22 cellular contexts compared by ENCODE assay signal in genomic region chr4:25112349-25113008, GRCh38. TPM values are rescaled to one million over a fixed set of nuclear protein-coding genes. Genes with fewer than 3 reads are reported as not detected.
A peak's percentile ranks its signal among the peaks of the same experiment; 100 is the strongest.
DNase-seq lines count a peak whose midpoint lies in the region; ATAC-seq and TF ChIP-seq lines count a peak whose summit lies in the region.
"Had no signal": no experiment of that assay in that cellular context is flagged by ENCODE, and none has a peak within 500 bp of the region (broad histone marks: within the 10 kb centered on the region; RNA-seq: fewer than 3 reads in every experiment).

No MANE protein-coding gene starts in this region.

- WGBS in esophagus muscularis mucosa, result 69% methylated on average over 11 of the region's 11 CpGs
- WGBS in neuronal stem cell (ENCODE audit: extremely low coverage in 2 of 2, insufficient read length in 2 of 2, insufficient replicate concordance in 1 of 2), 2 donors, result no CpG with 5 or more reads among the region's 11 CpGs

- no peak for TF ChIP-seq EP300 in esophagus muscularis mucosa (IDR thresholded peaks at IDR 0.05)

- H3K27me3 ChIP-seq in esophagus muscularis mucosa (no peaks in the 10 kb centered on the region), neuronal stem cell (ENCODE audit: control insufficient read depth in 3 of 3, insufficient read depth in 3 of 3, low read depth in 1 of 3, low read length in 3 of 3) (no peaks in the 10 kb centered on the region)
- H3K27me3 ChIP-seq: MG63, SJSA1 had no signal

- no peak overlapping the region for H2BK12ac ChIP-seq in neuronal stem cell (ENCODE audit: low read length)

- peak; percentile 45 for DNase-seq in DMS79 treated with DMSO at 0.1 percent for 48 hours (lab: John Stamatoyannopoulos, UW)
- DNase-seq in esophagus muscularis mucosa (ENCODE audit: extremely low spot score), result peak; percentile 62
- DNase-seq in neuronal stem cell (ENCODE audit: low spot score), result no peak
- peak; percentile 47 for DNase-seq in superior temporal gyrus (ENCODE audit: extremely low spot score)
- DNase-seq in NCI-H524 treated with DMSO at 0.1 percent for 48 hours (lab: John Stamatoyannopoulos, UW), result no peak
- no peak for DNase-seq in Right ventricle myocardium inferior (ENCODE audit: missing footprints)
- DNase-seq: BE2C; Caco-2; CD4-positive, CD25-positive, alpha-beta regulatory T cell; DMS153; EL; HFFc6; MG63; NCI-H1048; NCI-H1436; NCI-H1930; NCI-H226; NCI-H526; PC-9 had no signal

- H4K8ac ChIP-seq in neuronal stem cell (ENCODE audit: low read depth, low read length), result no peak overlapping the region

- no peak overlapping the region for H3K4me3 ChIP-seq in esophagus muscularis mucosa
- H3K4me3 ChIP-seq in neuronal stem cell (ENCODE audit: low read length in 2 of 2), result no peak overlapping the region
- H3K4me3 ChIP-seq: MG63, PC-9, SJSA1 had no signal

- no peak overlapping the region for H2BK15ac ChIP-seq in neuronal stem cell (ENCODE audit: low read length)

- no peak for TF ChIP-seq POLR2A in esophagus muscularis mucosa (IDR thresholded peaks at IDR 0.05; ENCODE audit: low read depth)

- H3K4me1 ChIP-seq in esophagus muscularis mucosa (peaks cover 0 to 5% (median 0%) of the 10 kb centered on the region in 4 donors), neuronal stem cell (ENCODE audit: control insufficient read depth in 2 of 2, insufficient read depth in 1 of 2, low read depth in 1 of 2, low read length in 2 of 2) (peaks cover 2 to 5% of the 10 kb centered on the region in 2 donors)
- H3K4me1 ChIP-seq: BE2C, Caco-2, SJSA1 had no signal

- no peak overlapping the region for H2BK5ac ChIP-seq in neuronal stem cell (ENCODE audit: low read length)

- H3K4me2 ChIP-seq in neuronal stem cell (ENCODE audit: insufficient read depth, low read length, poor library complexity, severe bottlenecking), result no peak overlapping the region
- H3K4me2 ChIP-seq: PC-9 had no signal

- no peak overlapping the region for H3K23ac ChIP-seq in neuronal stem cell (ENCODE audit: low read depth, low read length, poor library complexity)

- H2BK120ac ChIP-seq in neuronal stem cell (ENCODE audit: low read depth, low read length), result no peak overlapping the region

- intact Hi-C loops in esophagus muscularis mucosa (cut with DNase I) (no loop called here), Right ventricle myocardium inferior (cut with DNase I) (no loop called here)

- H3K27ac ChIP-seq in esophagus muscularis mucosa (replicated peaks in 1 of 4) (no peak overlapping the region), neuronal stem cell (replicated peaks; ENCODE audit: low read length) (no peak overlapping the region)
- H3K27ac ChIP-seq: PC-9, RWPE1, SJSA1 had no signal

- no peak overlapping the region for H3K18ac ChIP-seq in neuronal stem cell (ENCODE audit: low read length)

- ATAC-seq in Right ventricle myocardium inferior, result no peak
- ATAC-seq in HG02981 (IDR thresholded peaks at IDR 0.05; ENCODE audit: unreplicated experiment), result no peak

- peak overlapping the region; percentile 47 for H2AFZ ChIP-seq in neuronal stem cell (ENCODE audit: low read length)
- H2AFZ ChIP-seq: PC-9 had no signal

- no peak overlapping the region for H3K4ac ChIP-seq in neuronal stem cell (ENCODE audit: low read length)

- no peak overlapping the region for H3K14ac ChIP-seq in neuronal stem cell (ENCODE audit: low read length)

- H3K9me3 ChIP-seq in esophagus muscularis mucosa, result no peaks in the 10 kb centered on the region
- no peaks in the 10 kb centered on the region for H3K9me3 ChIP-seq in neuronal stem cell (replicated peaks in 1 of 2; ENCODE audit: control insufficient read depth in 2 of 2, insufficient read depth in 1 of 2, low read depth in 1 of 2, low read length in 2 of 2)
- H3K9me3 ChIP-seq: BE2C, Caco-2, MG63, SJSA1 had no signal

- TF ChIP-seq CTCF in esophagus muscularis mucosa (IDR thresholded peaks at IDR 0.05), result no peak

- H3K9ac ChIP-seq in neuronal stem cell (ENCODE audit: low read depth, low read length, poor library complexity), result no peak overlapping the region

- H2AK5ac ChIP-seq in neuronal stem cell (ENCODE audit: low read depth, low read length), result no peak overlapping the region

- H3K79me1 ChIP-seq in neuronal stem cell (ENCODE audit: low read depth, low read length), result no peaks in the 10 kb centered on the region

- no peak overlapping the region for H4K91ac ChIP-seq in neuronal stem cell (ENCODE audit: low read depth, low read length, poor library complexity)

- no peaks in the 10 kb centered on the region for H3K36me3 ChIP-seq in esophagus muscularis mucosa
- H3K36me3 ChIP-seq in neuronal stem cell (replicated peaks in 1 of 2; ENCODE audit: control insufficient read depth in 2 of 2, insufficient read depth in 2 of 2, low read length in 2 of 2), result no peaks in the 10 kb centered on the region
- H3K36me3 ChIP-seq: BE2C, MG63, SJSA1 had no signal

RNA-seq across cellular contexts. Expression of gene SEPSECS, which starts 47.8 kb away (rescaled TPM):
- total RNA-seq in esophagus muscularis mucosa (1 to 10 TPM; 3.8 to 6.2 (median 4.0) TPM), Right ventricle myocardium inferior (5.4 TPM)
- 5.1 TPM for polyA plus RNA-seq in neuronal stem cell (2013, experiment 1 of 2)
- 5.2 TPM for polyA plus RNA-seq in neuronal stem cell (2013, experiment 2 of 2)

Comparison
In these comparisons a context has a peak if more than half of its experiments do, and no peak if none do; other contexts are left out.
1. DNase-seq: peak in DMS79 treated with DMSO at 0.1 percent for 48 hours (single experiment), esophagus muscularis mucosa (single experiment) and superior temporal gyrus (single experiment); none in neuronal stem cell (single experiment), NCI-H524 treated with DMSO at 0.1 percent for 48 hours (single experiment) and Right ventricle myocardium inferior (single experiment).